Comparison of ENCODE assay signal across 29 cellular contexts in the genomic region with DNA sequence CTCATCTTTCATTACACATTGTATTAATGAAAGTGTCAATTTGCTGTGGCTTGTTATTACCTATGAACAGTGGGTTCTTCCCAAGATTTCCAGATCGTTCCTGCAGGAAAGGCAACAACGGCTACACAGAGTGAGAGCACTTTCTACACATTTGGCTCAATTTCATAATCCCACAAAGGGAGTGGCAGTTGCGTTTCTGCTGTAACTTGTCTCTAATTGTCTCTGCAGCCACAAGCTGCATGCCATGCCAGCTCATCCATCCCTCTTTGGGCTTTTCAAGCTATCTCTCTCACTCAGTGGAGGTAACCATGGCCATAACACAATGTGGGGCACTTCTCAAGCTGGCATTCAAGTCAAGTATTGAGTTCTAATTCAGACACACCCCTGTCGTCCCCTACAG. TPM values are rescaled to one million over a fixed set of nuclear protein-coding genes. Genes with fewer than 3 reads are reported as not detected.
A peak's percentile ranks its signal among the peaks of the same experiment; 100 is the strongest.
DNase-seq lines count a peak whose midpoint lies in the region; ATAC-seq, FAIRE-seq and TF ChIP-seq lines count a peak whose summit lies in the region.
"Had no signal": no experiment of that assay in that cellular context is flagged by ENCODE, and none has a peak within 500 bp of the region (broad histone marks: within the 10 kb centered on the region; RNA-seq: fewer than 3 reads in every experiment).

No MANE protein-coding gene starts in this region.

- H3K27ac Mint-ChIP-seq in MCF 10A (ENCODE audit: low read depth, unreplicated experiment): no peak overlapping the region
- H3K27ac Mint-ChIP-seq: CD14-positive monocyte; CD4-positive, alpha-beta T cell; CD8-positive, alpha-beta memory T cell; HFFc6 had no signal

- POLR2A ChIA-PET in MCF 10A (lab: Yijun Ruan, JAX): interaction anchor here (0.6 kb wide), 1 partner anchor 73 kb away, joined by 3 read pairs; no protein-coding TSS in a partner anchor

- FAIRE-seq in pancreas (lab: Jason Lieb, UNC): no peak
- FAIRE-seq: A549, D721Med, GM12891, GM18507, H54 had no signal

- peak overlapping the region; percentile 47 for H3K4me2 ChIP-seq in mammary epithelial cell (ENCODE audit: insufficient read depth, low read depth, low read length)
- H3K4me2 ChIP-seq: A549; BLaER1 treated with 17β-estradiol and CSF1 and Interleukin-3, amounts not matched to agents 10 nM and 100 nM had no signal

- dilution Hi-C loops in mammary epithelial cell (cut with HindIII; ENCODE audit: low sequenced_read_pairs): loop anchor here (25.0 kb wide), 1 partner anchor 125 kb away; no protein-coding TSS in a partner anchor

- H3K9me3 ChIP-seq in breast epithelium (no peaks in the 10 kb centered on the region), mammary epithelial cell (replicated peaks; ENCODE audit: insufficient read depth, low read length) (no peaks in the 10 kb centered on the region), pancreas (no peaks in the 10 kb centered on the region)
- H3K9me3 ChIP-seq: A549; BE2C; BLaER1 treated with 17β-estradiol and CSF1 and Interleukin-3, amounts not matched to agents 10 nM and 100 nM; HAP-1 had no signal

- WGBS in mammary epithelial cell (ENCODE audit: low coverage, missing lambda C conversion rate): 4% methylated on average over 4 of the region's 4 CpGs
- WGBS in pancreas, 2 donors: 57 to 77% methylated on average over 4 of the region's 4 CpGs

- in situ Hi-C loops in mammary epithelial cell (cut with MboI; ENCODE audit: low sequenced_read_pairs in 2 of 2): no loop called here

- intact Hi-C loops in MCF 10A (cut with micrococcal nuclease) (no loop called here), breast epithelium (cut with DNase I; ENCODE audit: low total_unique reads) (no loop called here), mammary epithelial cell (cut with micrococcal nuclease) (loop anchor here (2.0 kb wide), 1 partner anchor 72 kb away; no protein-coding TSS in a partner anchor), pancreas (cut with DNase I) (no loop called here)

- no peaks in the 10 kb centered on the region for H3K4me1 ChIP-seq in breast epithelium
- peaks cover 23% of the 10 kb centered on the region for H3K4me1 ChIP-seq in mammary epithelial cell (ENCODE audit: insufficient read depth, low read length)
- H3K4me1 ChIP-seq in foreskin keratinocyte: no peaks in the 10 kb centered on the region
- no peaks in the 10 kb centered on the region for H3K4me1 ChIP-seq in pancreas
- H3K4me1 ChIP-seq: A549; BE2C; BLaER1 treated with 17β-estradiol and CSF1 and Interleukin-3, amounts not matched to agents 10 nM and 100 nM; HAP-1 had no signal

- peaks cover 6% of the 10 kb centered on the region for H3K4me1 Mint-ChIP-seq in MCF 10A (ENCODE audit: insufficient read depth, unreplicated experiment)
- H3K4me1 Mint-ChIP-seq: CD14-positive monocyte; CD8-positive, alpha-beta memory T cell had no signal

- no peaks in the 10 kb centered on the region for H3K36me3 Mint-ChIP-seq in MCF 10A (ENCODE audit: insufficient read depth, unreplicated experiment)
- H3K36me3 Mint-ChIP-seq: CD14-positive monocyte; CD8-positive, alpha-beta memory T cell had no signal

- CTCF ChIA-PET in MCF 10A (lab: Yijun Ruan, JAX) (interaction anchor here (1.0 to 1.5 kb wide), 3 partner anchors 24 to 118 kb away, joined by 3 to 6 read pairs (median 4); a partner anchor contains a TSS), mammary epithelial cell (lab: Charles Lee; ENCODE audit: low non-redundant PET) (no interaction called here)

- H3K9ac ChIP-seq in mammary epithelial cell (ENCODE audit: insufficient read depth, low read length): peak overlapping the region; percentile 43
- H3K9ac ChIP-seq: BLaER1 treated with 17β-estradiol and CSF1 and Interleukin-3, amounts not matched to agents 10 nM and 100 nM had no signal

- no peak for TF ChIP-seq POLR2A in breast epithelium (IDR thresholded peaks at IDR 0.05)

- peak overlapping the region; percentile 41 for H2AFZ ChIP-seq in mammary epithelial cell (ENCODE audit: low read depth, low read length)

- peak; percentile 77 for DNase-seq in MCF 10A (ENCODE audit: unreplicated experiment)
- no peak for DNase-seq in breast epithelium (ENCODE audit: low spot score in 2 of 2)
- peak; percentile 85 for DNase-seq in mammary epithelial cell
- DNase-seq in foreskin keratinocyte: peak; percentile 44 to 69
- DNase-seq in DMS153 (lab: John Stamatoyannopoulos, UW): no peak
- DNase-seq in pancreas: no peak
- DNase-seq: ACHN; AML-193; BE2C; CD4-positive, alpha-beta T cell; CD8-positive, alpha-beta memory T cell; DMS 273 treated with DMSO at 0.1 percent for 48 hours; DMS53; DMS79 treated with DMSO at 0.1 percent for 48 hours; GF-D8; GOT3; HFFc6 had no signal

- H4K20me1 ChIP-seq in mammary epithelial cell (ENCODE audit: insufficient read depth, low read length): no peaks in the 10 kb centered on the region
- H4K20me1 ChIP-seq: BLaER1 treated with 17β-estradiol and CSF1 and Interleukin-3, amounts not matched to agents 10 nM and 100 nM had no signal

- H3K36me3 ChIP-seq in breast epithelium (no peaks in the 10 kb centered on the region), mammary epithelial cell (ENCODE audit: insufficient read depth, low read length) (no peaks in the 10 kb centered on the region), pancreas (no peaks in the 10 kb centered on the region)
- H3K36me3 ChIP-seq: BE2C; BLaER1 treated with 17β-estradiol and CSF1 and Interleukin-3, amounts not matched to agents 10 nM and 100 nM; HAP-1 had no signal

- H3K27me3 ChIP-seq in breast epithelium (no peaks in the 10 kb centered on the region), mammary epithelial cell (ENCODE audit: insufficient read depth, low read length) (no peaks in the 10 kb centered on the region), foreskin keratinocyte (peaks cover 3% of the 10 kb centered on the region), pancreas (peaks cover 0 to 4% (median 0%) of the 10 kb centered on the region in 4 donors)
- H3K27me3 ChIP-seq: BLaER1 treated with 17β-estradiol and CSF1 and Interleukin-3, amounts not matched to agents 10 nM and 100 nM had no signal

- ATAC-seq in foreskin keratinocyte (peak; percentile 73), pancreas (no peak), HG03565 (IDR thresholded peaks at IDR 0.05; ENCODE audit: unreplicated experiment) (no peak)
- ATAC-seq: A549 had no signal

- no peaks in the 10 kb centered on the region for H3K27me3 Mint-ChIP-seq in MCF 10A (ENCODE audit: insufficient read depth, unreplicated experiment)

- no peak overlapping the region for H3K4me3 Mint-ChIP-seq in MCF 10A (ENCODE audit: unreplicated experiment)
- H3K4me3 Mint-ChIP-seq: CD14-positive monocyte; CD4-positive, alpha-beta T cell; CD8-positive, alpha-beta memory T cell; HFFc6 had no signal

- no peaks in the 10 kb centered on the region for H3K9me3 Mint-ChIP-seq in MCF 10A (ENCODE audit: unreplicated experiment)
- H3K9me3 Mint-ChIP-seq: HFFc6 had no signal

- no peaks in the 10 kb centered on the region for H3K79me2 ChIP-seq in mammary epithelial cell (ENCODE audit: insufficient read depth, low read length)

- H3K4me3 ChIP-seq in breast epithelium (no peak overlapping the region), mammary epithelial cell (replicated peaks in 1 of 3; ENCODE audit: insufficient read depth in 1 of 3, low read depth in 2 of 3, low read length in 3 of 3) (no peak overlapping the region), pancreas (no peak overlapping the region)
- H3K4me3 ChIP-seq: A549; BLaER1 treated with 17β-estradiol and CSF1 and Interleukin-3, amounts not matched to agents 10 nM and 100 nM; HAP-1 had no signal

- H3K27ac ChIP-seq in breast epithelium (no peak overlapping the region), mammary epithelial cell (ENCODE audit: insufficient read depth, low read depth, low read length) (peak overlapping the region; percentile 83), foreskin keratinocyte (no peak overlapping the region), pancreas (no peak overlapping the region)
- H3K27ac ChIP-seq: 22Rv1; A549; BLaER1 treated with 17β-estradiol and CSF1 and Interleukin-3, amounts not matched to agents 10 nM and 100 nM had no signal

- BruUV-seq in MCF 10A (replicated peaks; lab: Mats Ljungman, UMichigan) (no TSS peak), mammary epithelial cell (replicated peaks; lab: Mats Ljungman, UMichigan) (no TSS peak)

- TF ChIP-seq CTCF in MCF 10A (IDR thresholded peaks at IDR 0.05; ENCODE audit: unreplicated experiment) (no peak), breast epithelium (IDR thresholded peaks at IDR 0.05) (no peak), mammary epithelial cell (conservative IDR thresholded peaks at IDR 0.05 in 1 of 2, IDR thresholded peaks at IDR 0.05 in 1 of 2; ENCODE audit: extremely low read depth in 1 of 2, insufficient read depth in 1 of 2, low read depth in 1 of 2, low read length in 2 of 2) (no peak), foreskin keratinocyte (conservative IDR thresholded peaks at IDR 0.05) (no peak), pancreas (IDR thresholded peaks at IDR 0.05) (no peak)

RNA-seq across cellular contexts. Expression of a gene that starts 27.7 kb away (rescaled TPM):
- not detected in 2 replicates for total RNA-seq in MCF 10A (2022)
- under 1 TPM in 1 of 3 donors, not detected in 2; 0.16 TPM for total RNA-seq in breast epithelium
- 1 to 10 TPM; 1.5 to 1.7 TPM for total RNA-seq in mammary epithelial cell
- polyA plus RNA-seq in mammary epithelial cell: 0.62 TPM
- polyA minus RNA-seq in mammary epithelial cell: not detected
- not detected in 2 replicates for total RNA-seq in foreskin keratinocyte
- polyA plus RNA-seq in foreskin keratinocyte: not detected in 2 replicates
- total RNA-seq in pancreas: 1 to 10 TPM in 1 of 6 donors, under 1 TPM in 5; 0.14 to 1.1 (median 0.50) TPM
- 1 to 10 TPM in 1 of 2 donors, under 1 TPM in 1; 0.76 to 1.7 TPM for polyA plus RNA-seq in pancreas
- total RNA-seq: CD4-positive, alpha-beta T cell; CD8-positive, alpha-beta memory T cell; Daoy; G401; HFFc6 had no signal
- polyA plus RNA-seq: CD14-positive monocyte; CD8-positive, alpha-beta memory T cell had no signal

Comparison
In these comparisons a context has a peak if more than half of its experiments do, and no peak if none do; other contexts are left out.
1. DNase-seq: peak in MCF 10A (single experiment), mammary epithelial cell (single experiment) and foreskin keratinocyte (2 of 2); none in breast epithelium (0 of 2), DMS153 (single experiment) and pancreas (0 of 6).